ENCODE assay signal across 1 cellular context in the genomic region with DNA sequence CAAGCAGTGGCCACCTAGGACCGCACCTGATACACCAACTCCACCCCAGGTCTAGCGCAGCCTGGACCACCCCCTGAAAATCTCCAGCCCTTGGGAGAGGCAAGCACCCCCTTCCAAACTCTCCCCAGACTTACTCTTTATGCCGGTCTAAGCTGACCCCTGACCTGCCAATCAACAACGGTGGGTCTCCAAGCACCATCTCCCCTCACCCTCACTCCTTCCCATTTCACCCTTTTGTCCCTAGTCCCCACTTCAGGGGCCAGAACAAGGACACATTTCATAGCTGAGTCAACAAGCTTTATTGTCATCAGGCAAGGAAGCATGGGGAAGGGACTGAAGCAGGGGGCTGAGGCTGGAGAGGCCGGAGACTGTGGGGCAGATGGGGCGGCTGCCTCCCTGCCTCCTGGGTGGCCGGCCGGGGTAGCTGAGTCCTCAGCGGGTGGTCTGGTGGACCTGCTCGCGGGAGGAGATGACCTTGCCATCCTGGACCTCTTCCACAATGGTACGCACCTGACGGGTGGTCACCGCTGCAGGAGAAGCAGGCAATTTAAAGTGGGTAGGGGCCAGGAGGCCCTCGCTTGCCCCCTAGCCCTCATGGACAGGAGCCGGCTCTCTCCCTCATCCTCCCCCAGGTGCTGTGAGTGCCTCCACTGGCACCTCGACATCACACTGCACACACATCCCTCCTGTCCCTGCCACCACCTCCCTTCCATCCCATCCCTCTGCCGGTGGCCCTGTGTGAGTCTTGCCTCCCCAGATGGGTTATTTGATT.
TF ChIP-seq lines count a peak whose summit lies in the region.

No MANE protein-coding gene starts in this region.

TF ChIP-seq in WTC11, 78 proteins besides CTCF, POLR2A, EP300 and RAD21:
- TF ChIP-seq SP1 (CRISPR knock-in tag; conservative IDR thresholded peaks at IDR 0.05), result no peak
- TF ChIP-seq GABPB1 (CRISPR knock-in tag; IDR thresholded peaks at IDR 0.05), result no peak
